8 cellular contexts compared by ENCODE assay signal in genomic region chr17:76353004-76353598, GRCh38. TPM values are rescaled to one million over a fixed set of nuclear protein-coding genes. Genes with fewer than 3 reads are reported as not detected.
DNase-seq lines count a peak whose midpoint lies in the region; ATAC-seq and TF ChIP-seq lines count a peak whose summit lies in the region.

No MANE protein-coding gene starts in this region.

- intact Hi-C loops in sigmoid colon (cut with DNase I): loop anchor here (1.0 kb wide), 1 partner anchor 31 kb away; the partner anchor contains the start of gene SPHK1

- no peaks in the 10 kb centered on the region for H3K27me3 Mint-ChIP-seq in activated naive CD8-positive, alpha-beta T cell

- peak overlapping the region; percentile 76 for H3K27ac Mint-ChIP-seq in activated naive CD8-positive, alpha-beta T cell

- no peak for TF ChIP-seq POLR2A in sigmoid colon (IDR thresholded peaks at IDR 0.05)

- peaks cover 0 to 25% of the 10 kb centered on the region in 2 donors for H3K4me1 ChIP-seq in right atrium auricular region
- H3K4me1 ChIP-seq in sigmoid colon: peaks cover 3 to 21% (median 18%) of the 10 kb centered on the region in 4 donors

- DNase-seq in GM03348 (ENCODE audit: low spot score) (peak; percentile 66), right atrium auricular region (ENCODE audit: low spot score) (no peak), sigmoid colon (peak; percentile 68), HK-2 (ENCODE audit: unreplicated experiment) (no peak)
- no peak for DNase-seq in Jurkat, Clone E6-1 (ENCODE audit: low read depth, low spot score)

- no peaks in the 10 kb centered on the region for H3K9me3 Mint-ChIP-seq in activated naive CD8-positive, alpha-beta T cell (ENCODE audit: low read depth)

- H3K4me1 Mint-ChIP-seq in activated naive CD8-positive, alpha-beta T cell (ENCODE audit: low read depth): peaks cover 25% of the 10 kb centered on the region

- no peak for TF ChIP-seq CTCF in right atrium auricular region (IDR thresholded peaks at IDR 0.05)
- TF ChIP-seq CTCF in sigmoid colon (IDR thresholded peaks at IDR 0.05): no peak

- peak overlapping the region; percentile 96 for H3K4me3 Mint-ChIP-seq in activated naive CD8-positive, alpha-beta T cell

- H3K4me3 ChIP-seq in Jurkat, Clone E6-1 (ENCODE audit: low read length): peak overlapping the region; percentile 76
- H3K4me3 ChIP-seq in right atrium auricular region: peak overlapping the region; percentile 81 to 96
- H3K4me3 ChIP-seq in sigmoid colon: peak overlapping the region; percentile 72 to 98 (median 86)

- H3K36me3 ChIP-seq in right atrium auricular region (peaks cover 2% of the 10 kb centered on the region), sigmoid colon (peaks cover 0 to 4% (median under 1%) of the 10 kb centered on the region in 4 donors)

- ATAC-seq in GM21515 (IDR thresholded peaks at IDR 0.05; ENCODE audit: unreplicated experiment) (peak; percentile 13), GM21737 (IDR thresholded peaks at IDR 0.05; ENCODE audit: unreplicated experiment) (no peak)

- WGBS in sigmoid colon, 2 donors: 0 to 1% methylated on average over 51 of the region's 51 CpGs

- H3K27me3 ChIP-seq in right atrium auricular region: no peaks in the 10 kb centered on the region
- H3K27me3 ChIP-seq in sigmoid colon: no peaks in the 10 kb centered on the region

- H3K36me3 Mint-ChIP-seq in activated naive CD8-positive, alpha-beta T cell: no peaks in the 10 kb centered on the region

- H3K27ac ChIP-seq in right atrium auricular region (peak overlapping the region; percentile 85 to 96), sigmoid colon (peak overlapping the region; percentile 79 to 89 (median 86))

- TF ChIP-seq EP300 in sigmoid colon (IDR thresholded peaks at IDR 0.05): no peak

- H3K9me3 ChIP-seq in right atrium auricular region (no peaks in the 10 kb centered on the region), sigmoid colon (no peaks in the 10 kb centered on the region)

RNA-seq across cellular contexts. Expression of gene PRPSAP1, which starts 0.6 kb away (rescaled TPM):
- polyA plus RNA-seq in Jurkat, Clone E6-1 (2012; ENCODE audit: insufficient read depth, insufficient read length): 74.2 TPM
- 10 to 100 TPM; 33.7 to 34.0 TPM for total RNA-seq in right atrium auricular region
- 10 to 100 TPM; 39.0 to 70.3 (median 42.3) TPM for total RNA-seq in sigmoid colon
- 10 to 100 TPM; 34.7 to 51.7 (median 35.1) TPM for polyA plus RNA-seq in sigmoid colon

RNA-seq across cellular contexts. Expression of gene SPHK1, which starts 31.3 kb away (rescaled TPM):
- polyA plus RNA-seq in Jurkat, Clone E6-1 (2012; ENCODE audit: insufficient read depth, insufficient read length): 26.3 TPM
- total RNA-seq in right atrium auricular region (10 to 100 TPM in 1 of 2 donors, 1 to 10 TPM in 1; 6.4 to 16.8 TPM), sigmoid colon (1 to 10 TPM; 5.4 to 8.3 (median 7.7) TPM)
- 1 to 10 TPM; 5.4 to 9.7 (median 5.5) TPM for polyA plus RNA-seq in sigmoid colon

RNA-seq across cellular contexts. Expression of gene QRICH2, which starts 45.0 kb away (rescaled TPM):
- 3.8 TPM for polyA plus RNA-seq in Jurkat, Clone E6-1 (2012; ENCODE audit: insufficient read depth, insufficient read length)
- 1 to 10 TPM; 1.1 to 1.2 TPM for total RNA-seq in right atrium auricular region
- total RNA-seq in sigmoid colon: 1 to 10 TPM; 2.0 to 5.0 (median 3.3) TPM
- polyA plus RNA-seq in sigmoid colon: 1 to 10 TPM in 2 of 3 donors, under 1 TPM in 1; 0.69 to 3.2 (median 1.8) TPM

Comparison
In these comparisons a context has a peak if more than half of its experiments do, and no peak if none do; other contexts are left out.
1. DNase-seq: peak in GM03348 (single experiment) and sigmoid colon (single experiment); none in Jurkat, Clone E6-1 (single experiment), right atrium auricular region (single experiment) and HK-2 (single experiment).
2. Peak in every context shown above with its lines, with median percentiles within 50 percentile points of each other: H3K4me3 ChIP-seq.